Comparison of ENCODE assay signal across 8 cellular contexts in genomic region chr11:86456075-86456939, GRCh38.
DNase-seq lines count a peak whose midpoint lies in the region; ATAC-seq lines count a peak whose summit lies in the region.

No MANE protein-coding gene starts in this region.

- peak; percentile 84 for DNase-seq in AG08395 (ENCODE audit: low spot score)
- DNase-seq in NCI-H2196 (lab: John Stamatoyannopoulos, UW; ENCODE audit: unreplicated experiment), result peak; percentile 90
- peak; percentile 26 to 77 (median 48) for DNase-seq in activated CD4-positive, CD25-positive, alpha-beta regulatory T cell (lab: John Stamatoyannopoulos, UW)
- DNase-seq in central memory CD4-positive, alpha-beta T cell, result peak; percentile 26
- peak; percentile 92 for DNase-seq in left kidney (ENCODE audit: low read depth, low spot score)
- peak; percentile 56 to 77 for DNase-seq in stimulated activated CD4-positive, alpha-beta T cell treated with anti-CD3 and anti-CD28 coated beads, Interleukin-4, amount 100 ng/mL, for 4 hours

- ATAC-seq in GM18858 (IDR thresholded peaks at IDR 0.05; ENCODE audit: unreplicated experiment), result peak; percentile 83
- peak; percentile 73 for ATAC-seq in HG03097 (IDR thresholded peaks at IDR 0.05; ENCODE audit: low FRiP score, unreplicated experiment)

Comparison
In these comparisons a context has a peak if more than half of its experiments do, and no peak if none do; other contexts are left out.
1. Peak in every context shown above with its lines: DNase-seq and ATAC-seq.
2. DNase-seq: peak in every context shown above with its lines; median percentile 92 in left kidney; 90 in NCI-H2196; 84 in AG08395; 66 in stimulated activated CD4-positive, alpha-beta T cell treated with anti-CD3 and anti-CD28 coated beads, Interleukin-4, amount 100 ng/mL, for 4 hours; 48 in activated CD4-positive, CD25-positive, alpha-beta regulatory T cell; 26 in central memory CD4-positive, alpha-beta T cell.